ENCODE assay signal across 25 cellular contexts in the genomic region with DNA sequence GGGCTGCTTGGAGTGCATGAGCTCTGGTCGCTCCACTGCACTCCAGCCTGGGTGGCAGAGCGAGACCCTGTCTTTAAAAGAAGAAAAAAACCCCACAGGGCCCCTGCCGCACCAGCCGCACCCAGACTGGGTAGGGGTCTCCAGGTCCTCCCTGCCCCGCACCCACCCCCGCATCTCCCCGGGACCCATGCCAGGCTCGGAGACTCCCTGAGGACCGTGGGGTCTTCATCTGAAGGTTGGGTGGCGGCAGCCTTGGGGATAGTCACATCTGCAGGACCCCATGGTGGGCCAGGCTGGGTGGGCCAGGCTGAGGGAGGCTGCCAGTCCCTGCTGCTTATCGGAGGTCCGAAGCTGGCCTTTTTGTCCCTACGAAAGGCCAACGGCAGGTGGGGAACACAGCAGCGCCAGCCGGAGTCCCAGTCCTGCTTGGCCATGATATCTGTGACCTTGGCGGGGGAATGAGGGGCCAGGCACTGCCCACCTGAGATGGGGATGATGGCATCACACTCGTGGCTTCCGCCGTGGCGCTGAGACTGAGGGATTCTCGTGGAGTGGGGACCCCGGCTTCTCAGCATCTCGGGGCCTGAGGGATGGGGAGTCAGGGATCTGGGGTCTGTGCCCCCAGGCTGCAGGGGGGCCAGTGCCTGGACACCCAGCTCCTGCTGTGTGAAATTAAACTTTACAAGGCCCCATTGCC. TPM values are rescaled to one million over a fixed set of nuclear protein-coding genes. Genes with fewer than 3 reads are reported as not detected.
"Had no signal": no experiment of that assay in that cellular context is flagged by ENCODE, and none has a peak within 500 bp of the region (broad histone marks: within the 10 kb centered on the region; RNA-seq: fewer than 3 reads in every experiment).

No MANE protein-coding gene starts in this region.

- H3K4me1 ChIP-seq: SJCRH30 had no signal

- H3K4me2 ChIP-seq: SK-N-SH had no signal

- H3K9ac ChIP-seq: SK-N-SH had no signal

- H3K4me3 ChIP-seq: adrenal gland, MG63, Peyer's patch, SJCRH30 had no signal

- H3K36me3 Mint-ChIP-seq: activated naive CD8-positive, alpha-beta T cell treated with anti-CD3 and anti-CD28 coated beads, Interleukin-2, amount 10 ng/mL, durations not matched to agents 7 days and 5 days had no signal

- H3K27me3 ChIP-seq: MG63 had no signal

- H3K27ac Mint-ChIP-seq: activated CD8-positive, alpha-beta T cell treated with anti-CD3 and anti-CD28 coated beads for 36 hours; activated naive CD8-positive, alpha-beta T cell treated with anti-CD3 and anti-CD28 coated beads, Interleukin-2, amount 10 ng/mL, durations not matched to agents 7 days and 5 days had no signal

- H3K4me3 Mint-ChIP-seq: activated CD8-positive, alpha-beta T cell treated with anti-CD3 and anti-CD28 coated beads for 36 hours; activated naive CD8-positive, alpha-beta T cell treated with anti-CD3 and anti-CD28 coated beads, Interleukin-2, amount 10 ng/mL, durations not matched to agents 7 days and 5 days had no signal

- H3K4me1 Mint-ChIP-seq: activated naive CD8-positive, alpha-beta T cell treated with anti-CD3 and anti-CD28 coated beads, Interleukin-2, amount 10 ng/mL, durations not matched to agents 7 days and 5 days had no signal

- H3K9me3 ChIP-seq: adrenal gland, MG63, Peyer's patch, SJCRH30, SK-N-SH had no signal

- ATAC-seq: activated CD4-positive, CD25-positive, alpha-beta regulatory T cell treated with anti-CD3 and anti-CD28 coated beads, Interleukin-2, amount 50 U/mL, for 24 hours; activated CD8-positive, alpha-beta T cell treated with anti-CD3 and anti-CD28 coated beads for 36 hours had no signal

- H3K27ac ChIP-seq: adrenal gland, Peyer's patch, RWPE1, SJCRH30 had no signal

- H3K36me3 ChIP-seq: adrenal gland, MG63, SJCRH30 had no signal

- DNase-seq: activated CD4-positive, alpha-beta T cell treated with anti-CD3 and anti-CD28 coated beads for 4 hours; activated CD8-positive, alpha-beta memory T cell treated with anti-CD3 and anti-CD28 coated beads, Interleukin-2, amount 50 U/mL, for 4 hours; activated CD8-positive, alpha-beta T cell treated with anti-CD3 and anti-CD28 coated beads for 36 hours; activated naive CD4-positive, alpha-beta T cell treated with anti-CD3 and anti-CD28 coated beads, Interleukin-2, amount 50 U/mL, for 16 hours; activated naive CD8-positive, alpha-beta T cell treated with anti-CD3 and anti-CD28 coated beads, Interleukin-2, amount 10 ng/mL, durations not matched to agents 7 days and 5 days; adrenal gland; anterior cingulate cortex; cerebellar nuclear complex; MG63; NCI-H1105; NCI-H1436; NCI-H1694 treated with DMSO at 0.1 percent for 48 hours; NCI-H2029 treated with DMSO at 0.1 percent for 48 hours; NCI-H345; NCI-H510A; NCI-H526 treated with DMSO at 0.1 percent for 48 hours; Peyer's patch; Right ventricle myocardium superior; SJCRH30; SK-N-SH; T-helper 1 cell had no signal

- H3K9me3 Mint-ChIP-seq: activated CD8-positive, alpha-beta T cell treated with anti-CD3 and anti-CD28 coated beads for 36 hours; activated naive CD8-positive, alpha-beta T cell treated with anti-CD3 and anti-CD28 coated beads, Interleukin-2, amount 10 ng/mL, durations not matched to agents 7 days and 5 days had no signal

RNA-seq across cellular contexts. Expression of a gene that starts 11.1 kb away (rescaled TPM):
- total RNA-seq: activated CD8-positive, alpha-beta T cell treated with anti-CD3 and anti-CD28 coated beads for 36 hours; activated naive CD8-positive, alpha-beta T cell treated with anti-CD3 and anti-CD28 coated beads, Interleukin-2, amount 10 ng/mL, durations not matched to agents 7 days and 5 days; adrenal gland; cardiac septum; Right ventricle myocardium superior; T-helper 2 cell treated with Interferon-gamma antibody and Interleukin-4, amounts not matched to agents 100 ng/mL and 5 ng/mL, for 36 hours had no signal
- polyA plus RNA-seq: adrenal gland had no signal
